In genomic region chr14:46861753-46862152, GRCh38 we compare ENCODE assay signal across 27 cellular contexts.
"Had no signal": no experiment of that assay in that cellular context is flagged by ENCODE, and none has a peak within 500 bp of the region (broad histone marks: within the 10 kb centered on the region; RNA-seq: fewer than 3 reads in every experiment).

No MANE protein-coding gene starts in this region.

- H3K4me1 ChIP-seq: stomach, suprapubic skin, testis, thyroid gland, tibial artery, tibial nerve, transverse colon, upper lobe of left lung, upper lobe of right lung, uterus, vagina had no signal

- H3K4me3 ChIP-seq: stomach, suprapubic skin, testis, thoracic aorta, thyroid gland, tibial artery, tibial nerve, transverse colon, upper lobe of left lung, upper lobe of right lung, uterus, vagina had no signal

- FAIRE-seq: urothelium cell line had no signal

- H3K36me3 ChIP-seq: stomach, suprapubic skin, thoracic aorta, thyroid gland, tibial artery, tibial nerve, transverse colon, upper lobe of left lung, upper lobe of right lung, uterus, vagina had no signal

- H3K27me3 ChIP-seq: stomach, suprapubic skin, testis, thyroid gland, tibial artery, tibial nerve, transverse colon, upper lobe of left lung, upper lobe of right lung, uterus, vagina had no signal

- H3K27ac ChIP-seq: stomach, suprapubic skin, testis, thoracic aorta, thyroid gland, tibial artery, tibial nerve, transverse colon, upper lobe of left lung, upper lobe of right lung, uterus, vagina had no signal

- H3K9me3 ChIP-seq: stomach, suprapubic skin, testis, thoracic aorta, thyroid gland, tibial artery, tibial nerve, transverse colon, upper lobe of left lung, upper lobe of right lung, uterus, vagina had no signal

- DNase-seq: stimulated activated CD4-positive, alpha-beta T cell treated with anti-CD3 and anti-CD28 coated beads, Interleukin-2, amount 100 ng/mL, for 48 hours; stimulated activated CD4-positive, alpha-beta T cell treated with anti-CD3 and anti-CD28 coated beads, Interleukin-4, amount 100 ng/mL, for 1 hour; stimulated activated CD4-positive, alpha-beta T cell treated with anti-CD3 and anti-CD28 coated beads, Interleukin-4, amount 100 ng/mL, for 24 hours; stimulated activated CD4-positive, alpha-beta T cell treated with anti-CD3 and anti-CD28 coated beads, Interleukin-4, amount 100 ng/mL, for 4 hours; stimulated activated CD8-positive, alpha-beta memory T cell treated with anti-CD3 and anti-CD28 coated beads, Interleukin-4, amount 100 ng/mL, for 48 hours; stimulated activated naive B cell treated with anti-CD40 and anti-IgM and Interleukin-4, amounts not matched to agents 10 μg/mL and 1 μg/mL and 100 μg/mL, for 72 hours; stimulated activated naive CD4-positive, alpha-beta T cell; stimulated activated naive CD4-positive, alpha-beta T cell treated with Interleukin-2 at 50 U/mL for 16 hours; stimulated activated naive CD8-positive, alpha-beta T cell treated with anti-CD3 and anti-CD28 coated beads, Interleukin-15, amount 100 ng/mL, for 72 hours; stimulated activated naive CD8-positive, alpha-beta T cell treated with anti-CD3 and anti-CD28 coated beads, Interleukin-15, Interleukin-2, amounts not matched to agents 100 U/mL and 50 U/mL, for 24 hours; stomach; substantia nigra; testis; thyroid gland; tibial artery; transverse colon; trophoblast cell; upper lobe of left lung; upper lobe of right lung; uterus had no signal

- ATAC-seq: stimulated activated effector memory CD8-positive, alpha-beta T cell treated with anti-CD3 and anti-CD28 coated beads, Interleukin-12 subunit alpha, Interleukin-12 subunit beta, amount 100 ng/mL, for 72 hours; stimulated activated memory B cell treated with anti-CD40 and anti-IgM and Interleukin-4, amounts not matched to agents 10 μg/mL and 1 μg/mL and 100 μg/mL, for 72 hours; stimulated activated naive B cell treated with anti-CD40 and anti-IgM and Interleukin-4, amounts not matched to agents 10 μg/mL and 1 μg/mL and 100 μg/mL, for 72 hours; stimulated activated naive CD8-positive, alpha-beta T cell treated with anti-CD3 and anti-CD28 coated beads, Interleukin-15, amount 100 ng/mL, for 72 hours; stimulated activated naive CD8-positive, alpha-beta T cell treated with anti-CD3 and anti-CD28 coated beads, Interleukin-15, Interleukin-2, amounts not matched to agents 100 U/mL and 50 U/mL, for 24 hours; upper lobe of right lung had no signal
